21 cellular contexts compared by ENCODE assay signal in the genomic region with DNA sequence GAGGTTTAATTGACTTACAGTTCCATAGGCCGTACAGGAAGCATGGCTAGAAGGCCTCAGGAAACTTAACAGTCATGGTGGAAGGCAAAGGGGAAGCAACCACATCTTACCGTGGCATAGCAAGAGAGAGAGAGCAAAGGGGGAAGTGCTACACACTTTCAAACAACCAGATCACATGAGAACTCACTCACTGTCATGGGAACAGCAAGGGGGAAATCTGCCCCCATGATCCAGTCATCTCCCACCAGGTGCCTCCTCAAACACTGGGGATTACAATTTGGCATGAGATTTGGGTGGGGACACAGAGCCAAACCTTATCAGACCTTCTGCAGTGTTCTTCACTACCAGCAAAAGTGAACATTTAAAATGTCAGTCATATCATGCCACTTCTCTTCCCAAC. TPM values are rescaled to one million over a fixed set of nuclear protein-coding genes. Genes with fewer than 3 reads are reported as not detected.
DNase-seq lines count a peak whose midpoint lies in the region; ATAC-seq, FAIRE-seq and TF ChIP-seq lines count a peak whose summit lies in the region.
"Had no signal": no experiment of that assay in that cellular context is flagged by ENCODE, and none has a peak within 500 bp of the region (broad histone marks: within the 10 kb centered on the region; RNA-seq: fewer than 3 reads in every experiment).

No MANE protein-coding gene starts in this region.

- H3K27me3 Mint-ChIP-seq in T-helper 17 cell = no peaks in the 10 kb centered on the region

- ATAC-seq in T-helper 17 cell = peak; percentile 39
- ATAC-seq in GM21381 (IDR thresholded peaks at IDR 0.05; ENCODE audit: unreplicated experiment) = no peak

- peak overlapping the region; percentile 2 for H3K27ac Mint-ChIP-seq in T-helper 17 cell
- H3K27ac Mint-ChIP-seq: activated T-helper 2 cell treated with anti-CD3 and anti-CD28 coated beads, Interferon-gamma antibody, Interleukin-2, Interleukin-4, amounts not matched to agents 10 μg/mL and 5 μg/mL and 100 μg/mL, durations not matched to agents 14 hours and 24 hours and 36 hours; mesothelial cell of epicardium had no signal

- peaks cover 15% of the 10 kb centered on the region for H3K36me3 Mint-ChIP-seq in T-helper 17 cell (ENCODE audit: low read depth)

- DNase-seq in CD1c-positive myeloid dendritic cell (ENCODE audit: extremely low spot score) (peak; percentile 52), HTR-8/SVneo (ENCODE audit: insufficient read length, low spot score) (no peak), T-helper 17 cell (no peak), erythroblast (lab: John Stamatoyannopoulos, UW) (peak; percentile 53 to 72), ureter (ENCODE audit: low spot score) (no peak), urothelium cell line (ENCODE audit: low spot score) (no peak)
- DNase-seq: aorta; cerebellar nuclear complex; COR-L47; effector CD8-positive, alpha-beta T cell; NCI-H1105 treated with DMSO at 0.1 percent for 48 hours; NCI-H524 treated with DMSO at 0.1 percent for 48 hours; SHP77; spleen; stimulated activated CD8-positive, alpha-beta memory T cell treated with anti-CD3 and anti-CD28 coated beads, Interleukin-4, amount 100 ng/mL, for 48 hours; testis; WERI-Rb-1 had no signal

- H3K4me1 Mint-ChIP-seq in T-helper 17 cell = peaks cover 23% of the 10 kb centered on the region
- H3K4me1 Mint-ChIP-seq: mesothelial cell of epicardium, neural crest cell had no signal

- no peak overlapping the region for H3K4me3 Mint-ChIP-seq in T-helper 17 cell
- H3K4me3 Mint-ChIP-seq: mesothelial cell of epicardium, neural crest cell had no signal

- no peaks in the 10 kb centered on the region for H3K9me3 ChIP-seq in T-helper 17 cell (ENCODE audit: control insufficient read depth, low read length, poor library complexity, severe bottlenecking)
- H3K9me3 ChIP-seq: testis had no signal

- no peak for TF ChIP-seq POLR2A in erythroblast (IDR thresholded peaks at IDR 0.05; ENCODE audit: low read length)

- FAIRE-seq in HTR-8/SVneo (lab: Jason Lieb, UNC) (peak; percentile 4), urothelium cell line (lab: Jason Lieb, UNC) (no peak)

RNA-seq across cellular contexts. Expression of a gene that starts 58.9 kb away (rescaled TPM):
- total RNA-seq in T-helper 17 cell (100 to 1,000 TPM; 186 to 222 TPM), ureter (91.1 TPM)

Comparison
In these comparisons a context has a peak if more than half of its experiments do, and no peak if none do; other contexts are left out.
1. DNase-seq: peak in CD1c-positive myeloid dendritic cell (single experiment) and erythroblast (2 of 2); none in HTR-8/SVneo (single experiment), T-helper 17 cell (0 of 3), ureter (single experiment) and urothelium cell line (single experiment).